ENCODE assay signal across 21 cellular contexts in the genomic region with DNA sequence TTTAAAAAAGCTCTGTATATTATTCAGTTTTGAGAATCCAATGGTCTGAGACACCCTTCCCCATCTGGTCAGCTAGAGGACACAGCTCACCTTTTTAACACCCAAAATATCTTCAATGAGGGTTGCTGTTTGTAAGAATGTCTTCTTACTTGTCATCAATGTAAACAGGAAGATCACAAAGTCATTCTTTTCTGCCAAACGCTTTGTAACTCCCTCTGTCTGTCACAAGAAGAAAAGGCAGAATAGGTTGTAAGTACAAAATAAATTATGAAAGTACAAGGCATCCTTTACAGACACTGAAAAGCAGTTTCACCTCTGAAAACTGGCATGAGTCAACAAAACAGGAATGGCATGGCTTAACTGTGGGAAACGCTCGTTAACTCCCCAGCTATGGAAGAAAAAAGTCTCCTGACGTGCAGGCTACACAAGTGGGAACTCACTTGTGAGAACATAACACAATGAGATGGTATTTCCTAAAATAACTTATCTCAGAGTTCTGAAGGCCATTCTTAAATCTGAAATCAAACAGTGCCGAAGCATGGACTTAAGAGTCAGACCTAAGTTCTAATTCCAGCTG. TPM values are rescaled to one million over a fixed set of nuclear protein-coding genes. Genes with fewer than 3 reads are reported as not detected.
DNase-seq lines count a peak whose midpoint lies in the region; ATAC-seq, FAIRE-seq and TF ChIP-seq lines count a peak whose summit lies in the region.
"Had no signal": no experiment of that assay in that cellular context is flagged by ENCODE, and none has a peak within 500 bp of the region (broad histone marks: within the 10 kb centered on the region; RNA-seq: fewer than 3 reads in every experiment).

No MANE protein-coding gene starts in this region.

- no peak overlapping the region for H3K27ac ChIP-seq in prostate gland
- no peak overlapping the region for H3K27ac ChIP-seq in small intestine (ENCODE audit: low read depth in 1 of 2, low read length in 1 of 2)
- no peak overlapping the region for H3K27ac ChIP-seq in H9 (ENCODE audit: insufficient read length, low read depth, low read length)
- H3K27ac ChIP-seq: 22Rv1, hepatocyte, left lung, SJSA1, thoracic aorta had no signal

- ATAC-seq in activated T-helper 17 cell treated with anti-CD3 and anti-CD28 coated beads, Interleukin-2, amount 50 U/mL, for 72 hours (replicated peaks): no peak
- ATAC-seq: activated T-cell treated with anti-CD3 and anti-CD28 coated beads, Interleukin-2, amount 50 U/mL, for 4 hours; left lung had no signal

- no peak overlapping the region for H3K4ac ChIP-seq in H9 (ENCODE audit: low read depth, low read length)

- intact Hi-C loops in prostate gland (cut with DNase I): no loop called here

- H3K4me3 Mint-ChIP-seq in T-helper 1 cell treated with Interleukin-12 subunit alpha and Interleukin-12 subunit beta and Interleukin-4 antibody, amounts not matched to agents 30 μg/mL and 1 μg/mL, for 36 hours: no peak overlapping the region
- H3K4me3 Mint-ChIP-seq in activated T-helper 17 cell treated with anti-CD3 and anti-CD28 coated beads, Interleukin-2, amount 50 U/mL, for 72 hours: no peak overlapping the region
- H3K4me3 Mint-ChIP-seq in H9: no peak overlapping the region
- H3K4me3 Mint-ChIP-seq: activated T-cell treated with anti-CD3 and anti-CD28 coated beads, Interleukin-2, amount 50 U/mL, for 4 hours; CD4-positive, alpha-beta T cell had no signal

- no peak overlapping the region for H3K4me2 ChIP-seq in H9 (ENCODE audit: insufficient read depth, insufficient read length, low read length)
- H3K4me2 ChIP-seq: hepatocyte had no signal

- no peak overlapping the region for H2BK20ac ChIP-seq in H9 (ENCODE audit: low read depth, low read length, poor library complexity, severe bottlenecking)

- H4K91ac ChIP-seq in H9 (ENCODE audit: insufficient read length, low read depth, low read length): no peak overlapping the region

- H3K23me2 ChIP-seq in H9 (ENCODE audit: insufficient read length, low read depth, low read length, poor library complexity, severe bottlenecking): no peaks in the 10 kb centered on the region

- no peak overlapping the region for H3K56ac ChIP-seq in H9 (ENCODE audit: insufficient read length, low read depth, low read length)

- no peaks in the 10 kb centered on the region for H4K20me1 ChIP-seq in H9 (ENCODE audit: control insufficient read depth, insufficient read depth, insufficient read length)

- H3K4me3 ChIP-seq in fibroblast of pulmonary artery (replicated peaks; ENCODE audit: low read depth, low read length): no peak overlapping the region
- no peak overlapping the region for H3K4me3 ChIP-seq in prostate gland
- no peak overlapping the region for H3K4me3 ChIP-seq in small intestine (ENCODE audit: low read depth in 1 of 2, low read length in 2 of 2)
- H3K4me3 ChIP-seq: hepatocyte, left lung, SJSA1, thoracic aorta had no signal

- H3T11ph ChIP-seq in H9 (ENCODE audit: low read length): no peak overlapping the region

- no peak for TF ChIP-seq POLR2A in prostate gland (IDR thresholded peaks at IDR 0.05)

- no peak overlapping the region for H3K9ac ChIP-seq in H9 (ENCODE audit: extremely low read depth, insufficient read length, low read length)

- no peaks in the 10 kb centered on the region for H3K4me1 ChIP-seq in prostate gland (replicated peaks)
- H3K4me1 ChIP-seq in small intestine (ENCODE audit: control insufficient read depth in 2 of 2, insufficient read depth in 1 of 2, low read depth in 1 of 2, low read length in 1 of 2): no peaks in the 10 kb centered on the region
- no peaks in the 10 kb centered on the region for H3K4me1 ChIP-seq in H9 (ENCODE audit: insufficient read depth, low read length)

- H2BK5ac ChIP-seq in H9 (ENCODE audit: insufficient read length, low read length): no peak overlapping the region

- H3K79me1 ChIP-seq in H9 (ENCODE audit: insufficient read depth, low read depth, low read length, poor library complexity, severe bottlenecking): no peaks in the 10 kb centered on the region

- H3K36me3 ChIP-seq in prostate gland (peaks cover 0 to 7% of the 10 kb centered on the region in 2 donors), small intestine (ENCODE audit: control insufficient read depth in 2 of 2, insufficient read depth in 2 of 2, low read length in 2 of 2) (peaks cover 2 to 12% of the 10 kb centered on the region in 2 donors)

- no peaks in the 10 kb centered on the region for H3K27me3 ChIP-seq in prostate gland (replicated peaks; ENCODE audit: insufficient read depth)
- no peaks in the 10 kb centered on the region for H3K27me3 ChIP-seq in small intestine (ENCODE audit: control insufficient read depth in 2 of 2, insufficient read depth in 2 of 2, low read length in 2 of 2)
- no peaks in the 10 kb centered on the region for H3K27me3 ChIP-seq in H9 (ENCODE audit: insufficient read depth, low read length)
- H3K27me3 ChIP-seq: hepatocyte, left lung, SJSA1 had no signal

- no peak overlapping the region for H2BK12ac ChIP-seq in H9 (ENCODE audit: insufficient read length, low read depth, low read length)

- peaks cover 5% of the 10 kb centered on the region for H3K4me1 Mint-ChIP-seq in T-helper 1 cell treated with Interleukin-12 subunit alpha and Interleukin-12 subunit beta and Interleukin-4 antibody, amounts not matched to agents 30 μg/mL and 1 μg/mL, for 36 hours (ENCODE audit: low read depth)
- no peaks in the 10 kb centered on the region for H3K4me1 Mint-ChIP-seq in activated T-helper 17 cell treated with anti-CD3 and anti-CD28 coated beads, Interleukin-2, amount 50 U/mL, for 72 hours
- peaks cover 0 to 5% of the 10 kb centered on the region in 2 experiments; a peak in 3 of 4 replicates for H3K4me1 Mint-ChIP-seq in H9

- H4K8ac ChIP-seq in H9 (replicated peaks; ENCODE audit: insufficient read length, low read depth, low read length): no peak overlapping the region

- no peak overlapping the region for H4K5ac ChIP-seq in H9 (ENCODE audit: insufficient read length, low read depth, low read length)

- 62% methylated on average over 5 of the region's 5 CpGs for WGBS in prostate gland
- 81 to 90% (median 89%) methylated on average over 5 of the region's 5 CpGs for WGBS in small intestine, 3 donors
- no CpG with 5 or more reads among the region's 5 CpGs for WGBS in H9 (ENCODE audit: extremely low coverage, insufficient read length, low lambda C conversion rate)

- H3K36me3 Mint-ChIP-seq in T-helper 1 cell treated with Interleukin-12 subunit alpha and Interleukin-12 subunit beta and Interleukin-4 antibody, amounts not matched to agents 30 μg/mL and 1 μg/mL, for 36 hours (ENCODE audit: low read depth): peaks cover 46% of the 10 kb centered on the region
- H3K36me3 Mint-ChIP-seq in activated T-helper 17 cell treated with anti-CD3 and anti-CD28 coated beads, Interleukin-2, amount 50 U/mL, for 72 hours (ENCODE audit: low read depth): peaks cover 92% of the 10 kb centered on the region
- H3K36me3 Mint-ChIP-seq in H9 (ENCODE audit: insufficient read depth in 1 of 3, low read depth in 3 of 3): peaks cover 6 to 50% (median 47%) of the 10 kb centered on the region in 3 experiments; a peak in 5 of 7 replicates

- no peak overlapping the region for H3K14ac ChIP-seq in H9 (ENCODE audit: insufficient read depth, low read length)

- no peaks in the 10 kb centered on the region for H3K9me3 Mint-ChIP-seq in T-helper 1 cell treated with Interleukin-12 subunit alpha and Interleukin-12 subunit beta and Interleukin-4 antibody, amounts not matched to agents 30 μg/mL and 1 μg/mL, for 36 hours
- H3K9me3 Mint-ChIP-seq in activated T-helper 17 cell treated with anti-CD3 and anti-CD28 coated beads, Interleukin-2, amount 50 U/mL, for 72 hours: no peaks in the 10 kb centered on the region
- H3K9me3 Mint-ChIP-seq in H9: no peaks in the 10 kb centered on the region
- H3K9me3 Mint-ChIP-seq: activated T-cell treated with anti-CD3 and anti-CD28 coated beads, Interleukin-2, amount 50 U/mL, for 4 hours; CD4-positive, alpha-beta T cell had no signal

- peak overlapping the region; percentile 52 for H3K27ac Mint-ChIP-seq in T-helper 1 cell treated with Interleukin-12 subunit alpha and Interleukin-12 subunit beta and Interleukin-4 antibody, amounts not matched to agents 30 μg/mL and 1 μg/mL, for 36 hours
- peak overlapping the region; percentile 16 for H3K27ac Mint-ChIP-seq in activated T-helper 17 cell treated with anti-CD3 and anti-CD28 coated beads, Interleukin-2, amount 50 U/mL, for 72 hours
- H3K27ac Mint-ChIP-seq in H9: no peak overlapping the region
- H3K27ac Mint-ChIP-seq: CD4-positive, alpha-beta T cell had no signal

- DNase-seq in T-helper 1 cell (no peak), fibroblast of pulmonary artery (ENCODE audit: low read depth) (peak; percentile 23), prostate gland (ENCODE audit: low spot score) (peak; percentile 6), H4 (ENCODE audit: low spot score) (no peak), small intestine (no peak), H9 (no peak)
- DNase-seq: activated CD4-positive, alpha-beta T cell treated with anti-CD3 and anti-CD28 coated beads, Interleukin-2, amount 50 U/mL, for 1 hour; activated T-cell treated with anti-CD3 and anti-CD28 coated beads, Interleukin-2, amount 50 U/mL, for 4 hours; CD4-positive, alpha-beta T cell; H7; left lung; NCI-H187; stimulated activated CD4-positive, alpha-beta T cell treated with anti-CD3 and anti-CD28 coated beads, Interleukin-4, amount 100 ng/mL, for 1 hour; stimulated activated CD8-positive, alpha-beta memory T cell treated with anti-CD3 and anti-CD28 coated beads, Interleukin-4, amount 100 ng/mL, for 48 hours had no signal

- H3K9me3 ChIP-seq in prostate gland (no peaks in the 10 kb centered on the region), small intestine (ENCODE audit: control insufficient read depth, low read depth) (no peaks in the 10 kb centered on the region), H9 (ENCODE audit: control insufficient read depth, low read depth, low read length) (no peaks in the 10 kb centered on the region)
- H3K9me3 ChIP-seq: left lung, SJSA1, thoracic aorta had no signal

- no peak overlapping the region for H3K18ac ChIP-seq in H9 (ENCODE audit: insufficient read length, low read depth, low read length)

- FAIRE-seq in small intestine (lab: Jason Lieb, UNC): no peak
- FAIRE-seq: TTC549 had no signal

- TF ChIP-seq CTCF in fibroblast of pulmonary artery (IDR thresholded peaks at IDR 0.05; ENCODE audit: low read length, missing control alignments) (no peak), prostate gland (IDR thresholded peaks at IDR 0.05) (no peak), H9 (conservative IDR thresholded peaks at IDR 0.05) (no peak)

- H3K23ac ChIP-seq in H9 (ENCODE audit: insufficient read length, low read depth, low read length): no peak overlapping the region

- no peaks in the 10 kb centered on the region for H3K79me2 ChIP-seq in H9 (ENCODE audit: insufficient read depth, low read length)

- no peaks in the 10 kb centered on the region for H3K27me3 Mint-ChIP-seq in T-helper 1 cell treated with Interleukin-12 subunit alpha and Interleukin-12 subunit beta and Interleukin-4 antibody, amounts not matched to agents 30 μg/mL and 1 μg/mL, for 36 hours (ENCODE audit: low read depth)
- no peaks in the 10 kb centered on the region for H3K27me3 Mint-ChIP-seq in activated T-helper 17 cell treated with anti-CD3 and anti-CD28 coated beads, Interleukin-2, amount 50 U/mL, for 72 hours
- H3K27me3 Mint-ChIP-seq in H9 (ENCODE audit: low read depth): no peaks in the 10 kb centered on the region
- H3K27me3 Mint-ChIP-seq: CD4-positive, alpha-beta T cell had no signal

- H2BK120ac ChIP-seq in H9 (ENCODE audit: low read depth, low read length, poor library complexity, severe bottlenecking): no peak overlapping the region

- no peak overlapping the region for H2AFZ ChIP-seq in H9 (ENCODE audit: low read length)
- H2AFZ ChIP-seq: hepatocyte had no signal

- H2BK15ac ChIP-seq in H9 (ENCODE audit: low read depth, low read length): no peak overlapping the region

- H2AK5ac ChIP-seq in H9 (ENCODE audit: insufficient read length, low read length): no peak overlapping the region

RNA-seq across cellular contexts. Expression of a gene that starts 42.7 kb away (rescaled TPM):
- 10 to 100 TPM; 34.1 to 54.3 TPM for total RNA-seq in activated T-helper 17 cell treated with anti-CD3 and anti-CD28 coated beads, Interleukin-2, amount 50 U/mL, for 72 hours
- total RNA-seq in prostate gland (10 to 100 TPM; 65.4 to 76.6 TPM), H9 (2021) (93.9 and 94.2 TPM in 2 replicates)
- total RNA-seq in H4 (2014; rRNA removed; shearing (Covaris generic)): 27.5 and 38.0 TPM in 2 replicates
- 10 to 100 TPM; 32.4 to 45.2 (median 39.2) TPM for polyA plus RNA-seq in small intestine

Comparison
In these comparisons a context has a peak if more than half of its experiments do, and no peak if none do; other contexts are left out.
1. H3K27ac Mint-ChIP-seq: peak in T-helper 1 cell treated with Interleukin-12 subunit alpha and Interleukin-12 subunit beta and Interleukin-4 antibody, amounts not matched to agents 30 μg/mL and 1 μg/mL, for 36 hours (single experiment) and activated T-helper 17 cell treated with anti-CD3 and anti-CD28 coated beads, Interleukin-2, amount 50 U/mL, for 72 hours (single experiment); none in H9 (0 of 3).
2. DNase-seq: peak in fibroblast of pulmonary artery (single experiment) and prostate gland (single experiment); none in T-helper 1 cell (0 of 5), H4 (single experiment), small intestine (single experiment) and H9 (single experiment).